In genomic region chr2:219331560-219332213, GRCh38 we compare ENCODE assay signal across 13 cellular contexts. TPM values are rescaled to one million over a fixed set of nuclear protein-coding genes. Genes with fewer than 3 reads are reported as not detected.
DNase-seq lines count a peak whose midpoint lies in the region; ATAC-seq and TF ChIP-seq lines count a peak whose summit lies in the region.
"Had no signal": no experiment of that assay in that cellular context is flagged by ENCODE, and none has a peak within 500 bp of the region (broad histone marks: within the 10 kb centered on the region; RNA-seq: fewer than 3 reads in every experiment).

No MANE protein-coding gene starts in this region.

- TF ChIP-seq EP300 in upper lobe of left lung (IDR thresholded peaks at IDR 0.05), result no peak

- H3K36me3 ChIP-seq in upper lobe of left lung (no peaks in the 10 kb centered on the region), gastrocnemius medialis (no peaks in the 10 kb centered on the region)

- no peaks in the 10 kb centered on the region for H3K4me1 Mint-ChIP-seq in activated naive CD4-positive, alpha-beta T cell treated with anti-CD3 and anti-CD28 coated beads for 36 hours (ENCODE audit: low read depth)
- H3K4me1 Mint-ChIP-seq in brain, result peaks cover 42% of the 10 kb centered on the region
- H3K4me1 Mint-ChIP-seq: activated B cell treated with CpG ODN at 0.5 μM for 24 hours had no signal

- peaks cover 0 to 13% (median 5%) of the 10 kb centered on the region in 4 donors for H3K27me3 ChIP-seq in upper lobe of left lung
- H3K27me3 ChIP-seq in gastrocnemius medialis, result peaks cover 25 to 33% (median 26%) of the 10 kb centered on the region in 3 donors

- peaks cover 0 to 10% (median 0%) of the 10 kb centered on the region in 4 donors for H3K9me3 ChIP-seq in upper lobe of left lung
- H3K9me3 ChIP-seq in gastrocnemius medialis, result no peaks in the 10 kb centered on the region

- TF ChIP-seq POLR2A in upper lobe of left lung (IDR thresholded peaks at IDR 0.05), result no peak
- TF ChIP-seq POLR2A in gastrocnemius medialis (IDR thresholded peaks at IDR 0.05), result no peak

- H3K27ac ChIP-seq in upper lobe of left lung, result no peak overlapping the region
- H3K27ac ChIP-seq in gastrocnemius medialis, result no peak overlapping the region

- no peak overlapping the region for H3K4me3 Mint-ChIP-seq in activated naive CD4-positive, alpha-beta T cell treated with anti-CD3 and anti-CD28 coated beads for 36 hours
- peak overlapping the region; percentile 65 to 80 (median 78) for H3K4me3 Mint-ChIP-seq in brain
- H3K4me3 Mint-ChIP-seq: activated B cell treated with CpG ODN at 0.5 μM for 24 hours had no signal

- H3K9me3 Mint-ChIP-seq in activated naive CD4-positive, alpha-beta T cell treated with anti-CD3 and anti-CD28 coated beads for 36 hours, result peaks cover 6% of the 10 kb centered on the region
- peaks cover 4 to 10% (median 5%) of the 10 kb centered on the region in 5 experiments for H3K9me3 Mint-ChIP-seq in brain

- 13 to 21% methylated on average over 33 to 39 of the region's 39 CpGs for WGBS in upper lobe of left lung, 2 donors

- in situ Hi-C loops in gastrocnemius medialis (cut with MboI; ENCODE audit: low sequenced_read_pairs in 4 of 4), result no loop called here

- no peak overlapping the region for H3K27ac Mint-ChIP-seq in activated naive CD4-positive, alpha-beta T cell treated with anti-CD3 and anti-CD28 coated beads for 36 hours
- H3K27ac Mint-ChIP-seq in brain, result peak overlapping the region in 3 of 5 experiments; percentile 3 to 59 (median 44)
- H3K27ac Mint-ChIP-seq: activated B cell treated with CpG ODN at 0.5 μM for 24 hours had no signal

- CTCF ChIA-PET in activated naive CD4-positive, alpha-beta T cell treated with anti-CD3 and anti-CD28 coated beads for 36 hours (lab: Charles Lee), result no interaction called here

- TF ChIP-seq CTCF in brain (conservative IDR thresholded peaks at IDR 0.05) (no peak), upper lobe of left lung (IDR thresholded peaks at IDR 0.05) (no peak), gastrocnemius medialis (IDR thresholded peaks at IDR 0.05 in 4 of 5, conservative IDR thresholded peaks at IDR 0.05 in 1 of 5) (no peak)

- no peaks in the 10 kb centered on the region for H3K36me3 Mint-ChIP-seq in activated naive CD4-positive, alpha-beta T cell treated with anti-CD3 and anti-CD28 coated beads for 36 hours (ENCODE audit: low read depth)
- no peaks in the 10 kb centered on the region for H3K36me3 Mint-ChIP-seq in brain

- peaks cover 38% of the 10 kb centered on the region for H3K27me3 Mint-ChIP-seq in activated naive CD4-positive, alpha-beta T cell treated with anti-CD3 and anti-CD28 coated beads for 36 hours (ENCODE audit: low read depth)
- peaks cover 88% of the 10 kb centered on the region for H3K27me3 Mint-ChIP-seq in brain

- no peaks in the 10 kb centered on the region for H3K4me1 ChIP-seq in upper lobe of left lung
- H3K4me1 ChIP-seq in gastrocnemius medialis, result no peaks in the 10 kb centered on the region

- intact Hi-C loops in activated naive CD4-positive, alpha-beta T cell treated with anti-CD3 and anti-CD28 coated beads for 36 hours (cut with micrococcal nuclease), result no loop called here
- intact Hi-C loops in left colon (cut with DNase I, micrococcal nuclease), result no loop called here
- intact Hi-C loops in gastrocnemius medialis (cut with DNase I; ENCODE audit: low total_unique reads), result no loop called here

- H3K4me3 ChIP-seq in upper lobe of left lung (no peak overlapping the region), gastrocnemius medialis (no peak overlapping the region)

- ATAC-seq in left colon (peak; percentile 48), upper lobe of left lung (ENCODE audit: low FRiP score in 2 of 2) (peak; percentile 63 to 74), gastrocnemius medialis (no peak)

- peak; percentile 31 for DNase-seq in activated naive CD4-positive, alpha-beta T cell treated with anti-CD3 and anti-CD28 coated beads for 36 hours
- DNase-seq in activated naive CD4-positive, alpha-beta T cell (lab: John Stamatoyannopoulos, UW), result no peak
- DNase-seq in left colon (peak in 1 of 2 donors; percentile 28), upper lobe of left lung (peak in 1 of 2 donors; percentile 89), gastrocnemius medialis (no peak), NCI-H1048 (lab: John Stamatoyannopoulos, UW) (no peak), DMS153 (lab: John Stamatoyannopoulos, UW) (no peak)
- DNase-seq: activated B cell treated with CpG ODN at 0.5 μM for 24 hours had no signal

RNA-seq across cellular contexts. Expression of gene RESP18, which starts 0.9 kb away (rescaled TPM):
- not detected for total RNA-seq in activated naive CD4-positive, alpha-beta T cell treated with anti-CD3 and anti-CD28 coated beads for 36 hours
- not detected for polyA plus RNA-seq in brain (ENCODE audit: insufficient read depth, low read depth, low replicate concordance)
- total RNA-seq in left colon (not detected), upper lobe of left lung (not detected), gastrocnemius medialis (not detected)
- total RNA-seq: activated B cell treated with CpG ODN at 0.5 μM for 24 hours, NCI-H460, pulmonary artery endothelial cell, subcutaneous adipose tissue had no signal
- polyA plus RNA-seq: BJ had no signal

RNA-seq across cellular contexts. Expression of gene PTPRN, which starts 22.5 kb away (rescaled TPM):
- total RNA-seq in activated naive CD4-positive, alpha-beta T cell treated with anti-CD3 and anti-CD28 coated beads for 36 hours, result not detected
- polyA plus RNA-seq in brain (ENCODE audit: insufficient read depth, low read depth, low replicate concordance), result 145 TPM
- 1 to 10 TPM; 1.9 to 2.3 TPM for total RNA-seq in left colon
- 1 to 10 TPM in 2 of 6 donors, under 1 TPM in 2, not detected in 2; 0.20 to 4.4 (median 0.68) TPM for total RNA-seq in upper lobe of left lung
- total RNA-seq in gastrocnemius medialis, result not detected
- total RNA-seq: activated B cell treated with CpG ODN at 0.5 μM for 24 hours, pulmonary artery endothelial cell, subcutaneous adipose tissue had no signal

RNA-seq across cellular contexts. Expression of gene DNAJB2, which starts 52.5 kb away (rescaled TPM):
- total RNA-seq in activated naive CD4-positive, alpha-beta T cell treated with anti-CD3 and anti-CD28 coated beads for 36 hours, result 10 to 100 TPM; 24.6 to 24.9 TPM
- polyA plus RNA-seq in brain (ENCODE audit: insufficient read depth, low read depth, low replicate concordance), result 152 TPM
- 10 to 100 TPM; 64.2 to 67.6 TPM for total RNA-seq in left colon
- 10 to 100 TPM; 58.6 to 86.1 (median 75.5) TPM for total RNA-seq in upper lobe of left lung
- total RNA-seq in gastrocnemius medialis, result 10 to 100 TPM; 58.6 to 76.5 (median 71.8) TPM

RNA-seq across cellular contexts. Expression of gene DNPEP, which starts 56.0 kb away (rescaled TPM):
- 10 to 100 TPM; 67.1 to 74.2 TPM for total RNA-seq in activated naive CD4-positive, alpha-beta T cell treated with anti-CD3 and anti-CD28 coated beads for 36 hours
- 43.5 TPM for polyA plus RNA-seq in brain (ENCODE audit: insufficient read depth, low read depth, low replicate concordance)
- total RNA-seq in left colon, result 100 to 1,000 TPM in 1 of 2 donors, 10 to 100 TPM in 1; 94.2 to 130 TPM
- total RNA-seq in upper lobe of left lung, result 100 to 1,000 TPM in 1 of 6 donors, 10 to 100 TPM in 5; 31.9 to 141 (median 75.1) TPM
- 100 to 1,000 TPM in 1 of 4 donors, 10 to 100 TPM in 3; 56.0 to 147 (median 65.3) TPM for total RNA-seq in gastrocnemius medialis

Comparison
In these comparisons a context has a peak if more than half of its experiments do, and no peak if none do; other contexts are left out.
1. ATAC-seq: peak in left colon (single experiment) and upper lobe of left lung (2 of 2); none in gastrocnemius medialis (0 of 2).